8 cellular contexts compared by ENCODE assay signal in the genomic region with DNA sequence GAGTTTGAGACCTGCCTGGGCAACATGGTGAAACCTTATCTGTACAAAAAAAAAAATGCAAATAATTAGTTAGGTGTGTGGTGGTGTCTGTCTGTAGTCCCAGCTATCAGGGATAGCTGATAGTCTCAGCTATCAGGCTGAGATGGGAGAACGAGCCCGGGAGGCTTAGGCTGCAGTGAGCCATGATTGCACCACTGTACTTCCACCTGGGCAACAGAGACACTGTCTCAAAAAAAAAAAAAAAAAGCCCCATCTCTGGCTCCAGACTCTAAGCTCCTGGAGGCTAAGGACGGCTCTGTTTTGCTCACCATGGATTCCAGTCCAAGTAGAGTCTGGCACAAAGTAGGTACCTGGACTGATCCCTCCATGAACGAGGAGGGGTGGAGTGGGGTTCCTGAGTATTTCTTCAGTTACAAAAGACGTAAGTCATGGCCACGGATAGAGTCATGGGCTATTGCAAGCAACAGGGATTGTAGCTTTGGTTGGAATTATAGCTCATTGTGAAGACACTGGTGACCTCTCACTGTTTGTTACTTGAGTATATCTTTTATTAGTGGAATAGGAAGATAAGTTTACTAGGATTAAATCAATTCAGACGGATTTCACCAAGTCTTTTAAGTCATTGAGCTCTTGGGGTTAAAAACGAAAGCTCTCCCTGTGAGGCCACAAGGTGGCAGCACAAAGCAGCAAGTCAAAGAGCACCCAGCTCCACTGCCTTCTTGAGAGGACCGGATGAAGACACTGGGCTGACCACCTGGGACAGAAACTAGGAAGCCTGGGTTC. TPM values are rescaled to one million over a fixed set of nuclear protein-coding genes. Genes with fewer than 3 reads are reported as not detected.
DNase-seq lines count a peak whose midpoint lies in the region; ATAC-seq, FAIRE-seq and TF ChIP-seq lines count a peak whose summit lies in the region.

No MANE protein-coding gene starts in this region.

- H3K36me3 ChIP-seq in Panc1 (ENCODE audit: control insufficient read depth, insufficient read depth, low read length): no peaks in the 10 kb centered on the region

- peak; percentile 93 to 94 for ATAC-seq in A549
- peak; percentile 59 for ATAC-seq in GM18861 (IDR thresholded peaks at IDR 0.05; ENCODE audit: unreplicated experiment)
- ATAC-seq in Panc1: peak; percentile 85
- ATAC-seq in natural killer cell: peak; percentile 86 to 95 (median 93)

- DNase-seq in A549 (ENCODE audit: low read depth in 1 of 2, low spot score in 1 of 2) (peak; percentile 63 to 80), KG1 (lab: John Stamatoyannopoulos, UW) (peak; percentile 40), Panc1 (ENCODE audit: low read depth, low spot score) (peak; percentile 47), fibroblast of gingiva (ENCODE audit: low read depth) (peak; percentile 76), natural killer cell (peak; percentile 59)
- DNase-seq in activated T-cell treated with anti-CD3 and anti-CD28 coated beads, Interleukin-2, amount 50 U/mL, for 48 hours: peak; percentile 62 to 63
- DNase-seq in stimulated activated naive CD4-positive, alpha-beta T cell (lab: John Stamatoyannopoulos, UW): peak in 4 of 6 experiments; percentile 17 to 54 (median 28)

- TF ChIP-seq RAD21 in A549 (conservative IDR thresholded peaks at IDR 0.05 in 1 of 2, IDR thresholded peaks at IDR 0.05 in 1 of 2): peak; percentile 74 to 77

- intact Hi-C loops in Panc1 (cut with micrococcal nuclease; ENCODE audit: unreplicated experiment): loop anchor here (1.0 kb wide), 1 partner anchor 52 kb away; no protein-coding TSS in a partner anchor
- intact Hi-C loops in natural killer cell (cut with micrococcal nuclease): loop anchor here (1.0 to 10.0 kb wide), 3 partner anchors 52 to 1640 kb away; no protein-coding TSS in a partner anchor

- H3K27ac ChIP-seq in A549 (no peak overlapping the region), Panc1 (ENCODE audit: low read length) (no peak overlapping the region)

- no TSS peak for BruUV-seq in Panc1 (replicated peaks; lab: Mats Ljungman, UMichigan)

- POLR2A ChIA-PET in A549 (lab: Yijun Ruan, JAX) (interaction anchor here (0.6 kb wide), 1 partner anchor 52 kb away, joined by 3 read pairs; no protein-coding TSS in a partner anchor), Panc1 (lab: Charles Lee) (interaction anchor here (0.6 kb wide), 1 partner anchor 483 kb away, joined by 4 read pairs; no protein-coding TSS in a partner anchor)

- peak overlapping the region; percentile 27 for H3K4me2 ChIP-seq in A549

- no peak overlapping the region for H3K27ac Mint-ChIP-seq in natural killer cell

- in situ Hi-C loops in Panc1 (cut with HindIII; ENCODE audit: low pct_unique_long_range_greater_than_20kb, low sequenced_read_pairs): no loop called here

- H3K4me3 ChIP-seq in A549: no peak overlapping the region
- no peak overlapping the region for H3K4me3 ChIP-seq in Panc1 (ENCODE audit: low read depth in 2 of 2, low read length in 2 of 2)

- no peaks in the 10 kb centered on the region for H3K36me3 Mint-ChIP-seq in natural killer cell

- no peak for TF ChIP-seq POLR2A in A549 (IDR thresholded peaks at IDR 0.05; ENCODE audit: low read length)

- no peak for TF ChIP-seq EP300 in A549 (IDR thresholded peaks at IDR 0.05)

- no peak overlapping the region for H3K4me3 Mint-ChIP-seq in natural killer cell

- H3K27me3 ChIP-seq in Panc1 (ENCODE audit: control insufficient read depth, insufficient read depth, low read length): no peaks in the 10 kb centered on the region

- H3K9me3 Mint-ChIP-seq in natural killer cell: no peaks in the 10 kb centered on the region

- H3K4me1 ChIP-seq in A549 (peaks cover 7% of the 10 kb centered on the region), Panc1 (ENCODE audit: control insufficient read depth, insufficient read depth, low read length) (no peaks in the 10 kb centered on the region)

- no peak for FAIRE-seq in A549 (lab: Jason Lieb, UNC)

- TF ChIP-seq CTCF in A549 (IDR thresholded peaks at IDR 0.05): peak; percentile 74
- peak; percentile 89 for TF ChIP-seq CTCF in Panc1 (IDR thresholded peaks at IDR 0.05)
- TF ChIP-seq CTCF in natural killer cell (IDR thresholded peaks at IDR 0.05): peak; percentile 87

- 30% methylated on average over 9 of the region's 9 CpGs for WGBS in A549 (ENCODE audit: missing lambda C conversion rate)

- H3K27me3 Mint-ChIP-seq in natural killer cell (ENCODE audit: low read depth in 2 of 2): peaks cover 0 to 6% of the 10 kb centered on the region in 2 donors

- CTCF ChIA-PET in A549 (lab: Yijun Ruan, JAX) (interaction anchor here (0.6 to 16.6 kb wide), 26 partner anchors 8 to 847 kb away, joined by 3 to 451 read pairs (median 5); a partner anchor contains a TSS), Panc1 (lab: Charles Lee) (interaction anchor here (0.6 to 2.4 kb wide), 13 partner anchors 11 to 129 kb away, joined by 3 to 30 read pairs (median 4); no protein-coding TSS in a partner anchor)

- peaks cover 7 to 10% of the 10 kb centered on the region in 2 donors for H3K4me1 Mint-ChIP-seq in natural killer cell

- no peaks in the 10 kb centered on the region for H3K9me3 ChIP-seq in A549
- H3K9me3 ChIP-seq in Panc1 (ENCODE audit: control insufficient read depth, insufficient read depth, low read depth, low read length): no peaks in the 10 kb centered on the region

TF ChIP-seq in A549, 52 proteins besides CTCF, POLR2A, EP300 and RAD21:
- TF ChIP-seq, protein P1, sequence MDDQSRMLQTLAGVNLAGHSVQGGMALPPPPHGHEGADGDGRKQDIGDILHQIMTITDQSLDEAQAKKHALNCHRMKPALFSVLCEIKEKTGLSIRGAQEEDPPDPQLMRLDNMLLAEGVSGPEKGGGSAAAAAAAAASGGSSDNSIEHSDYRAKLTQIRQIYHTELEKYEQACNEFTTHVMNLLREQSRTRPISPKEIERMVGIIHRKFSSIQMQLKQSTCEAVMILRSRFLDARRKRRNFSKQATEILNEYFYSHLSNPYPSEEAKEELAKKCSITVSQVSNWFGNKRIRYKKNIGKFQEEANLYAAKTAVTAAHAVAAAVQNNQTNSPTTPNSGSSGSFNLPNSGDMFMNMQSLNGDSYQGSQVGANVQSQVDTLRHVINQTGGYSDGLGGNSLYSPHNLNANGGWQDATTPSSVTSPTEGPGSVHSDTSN (IDR thresholded peaks at IDR 0.05): no peak
- TF ChIP-seq FOSL2 (IDR thresholded peaks at IDR 0.05): no peak
- TF ChIP-seq FOSL2 (CRISPR knock-in tag; IDR thresholded peaks at IDR 0.05): no peak
- no peak for TF ChIP-seq HOXB5 (CRISPR knock-in tag; IDR thresholded peaks at IDR 0.05)
- no peak for TF ChIP-seq JUN (IDR thresholded peaks at IDR 0.05)
- no peak for TF ChIP-seq CBX2 (IDR thresholded peaks at IDR 0.05; ENCODE audit: borderline replicate concordance, low read depth)
- TF ChIP-seq SMC3 (IDR thresholded peaks at IDR 0.05): peak; percentile 79
- TF ChIP-seq, protein P2, sequence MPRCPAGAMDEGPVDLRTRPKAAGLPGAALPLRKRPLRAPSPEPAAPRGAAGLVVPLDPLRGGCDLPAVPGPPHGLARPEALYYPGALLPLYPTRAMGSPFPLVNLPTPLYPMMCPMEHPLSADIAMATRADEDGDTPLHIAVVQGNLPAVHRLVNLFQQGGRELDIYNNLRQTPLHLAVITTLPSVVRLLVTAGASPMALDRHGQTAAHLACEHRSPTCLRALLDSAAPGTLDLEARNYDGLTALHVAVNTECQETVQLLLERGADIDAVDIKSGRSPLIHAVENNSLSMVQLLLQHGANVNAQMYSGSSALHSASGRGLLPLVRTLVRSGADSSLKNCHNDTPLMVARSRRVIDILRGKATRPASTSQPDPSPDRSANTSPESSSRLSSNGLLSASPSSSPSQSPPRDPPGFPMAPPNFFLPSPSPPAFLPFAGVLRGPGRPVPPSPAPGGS (IDR thresholded peaks at IDR 0.05): no peak
- TF ChIP-seq, protein P3, sequence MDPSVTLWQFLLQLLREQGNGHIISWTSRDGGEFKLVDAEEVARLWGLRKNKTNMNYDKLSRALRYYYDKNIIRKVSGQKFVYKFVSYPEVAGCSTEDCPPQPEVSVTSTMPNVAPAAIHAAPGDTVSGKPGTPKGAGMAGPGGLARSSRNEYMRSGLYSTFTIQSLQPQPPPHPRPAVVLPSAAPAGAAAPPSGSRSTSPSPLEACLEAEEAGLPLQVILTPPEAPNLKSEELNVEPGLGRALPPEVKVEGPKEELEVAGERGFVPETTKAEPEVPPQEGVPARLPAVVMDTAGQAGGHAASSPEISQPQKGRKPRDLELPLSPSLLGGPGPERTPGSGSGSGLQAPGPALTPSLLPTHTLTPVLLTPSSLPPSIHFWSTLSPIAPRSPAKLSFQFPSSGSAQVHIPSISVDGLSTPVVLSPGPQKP (IDR thresholded peaks at IDR 0.05; ENCODE audit: low read depth, low read length): no peak
- TF ChIP-seq, protein P4, sequence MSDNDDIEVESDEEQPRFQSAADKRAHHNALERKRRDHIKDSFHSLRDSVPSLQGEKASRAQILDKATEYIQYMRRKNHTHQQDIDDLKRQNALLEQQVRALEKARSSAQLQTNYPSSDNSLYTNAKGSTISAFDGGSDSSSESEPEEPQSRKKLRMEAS (IDR thresholded peaks at IDR 0.05): no peak

RNA-seq across cellular contexts. Expression of a gene that starts 35.6 kb away (rescaled TPM):
- polyA plus RNA-seq in A549 (2011; rRNA removed): 0.06 and 0.15 TPM in 2 replicates
- 0.05 TPM in 2 replicates for polyA plus RNA-seq in A549 (2012; cell fraction: cytosol; rRNA removed)
- polyA plus RNA-seq in A549 (2012; cell fraction: nucleus; rRNA removed): 0.06 TPM in 1 of 2 replicates, not detected in the other
- polyA plus RNA-seq in A549 (2017; fragmentation: RNase III; extraction: RNeasy Plus Mini Kit Qiagen cat#74134 plus additional on column Dnase treatment): 0.10 to 0.12 TPM in 2 of 3 replicates, not detected in the other
- polyA minus RNA-seq in A549 (2011; rRNA and poly(A)+ RNA removed): not detected in 2 replicates
- total RNA-seq in Panc1 (2021; ENCODE audit: unreplicated experiment): not detected
- 0.21 TPM for polyA plus RNA-seq in Panc1 (2012; ENCODE audit: insufficient read length)
- not detected for total RNA-seq in natural killer cell

RNA-seq across cellular contexts. Expression of a gene that starts 53.9 kb away (rescaled TPM):
- polyA plus RNA-seq in A549 (2011; rRNA removed): not detected in 2 replicates
- polyA plus RNA-seq in A549 (2012; cell fraction: cytosol; rRNA removed): not detected in 2 replicates
- not detected in 2 replicates for polyA plus RNA-seq in A549 (2012; cell fraction: nucleus; rRNA removed)
- not detected in 3 replicates for polyA plus RNA-seq in A549 (2017; fragmentation: RNase III; extraction: RNeasy Plus Mini Kit Qiagen cat#74134 plus additional on column Dnase treatment)
- not detected in 2 replicates for polyA minus RNA-seq in A549 (2011; rRNA and poly(A)+ RNA removed)
- total RNA-seq in Panc1 (2021; ENCODE audit: unreplicated experiment): not detected
- not detected for polyA plus RNA-seq in Panc1 (2012; ENCODE audit: insufficient read length)
- not detected for total RNA-seq in natural killer cell

RNA-seq across cellular contexts. Expression of a gene that starts 57.8 kb away (rescaled TPM):
- polyA plus RNA-seq in A549 (2011; rRNA removed) (29.9 and 60.3 TPM in 2 replicates), A549 (2017; fragmentation: RNase III; extraction: RNeasy Plus Mini Kit Qiagen cat#74134 plus additional on column Dnase treatment) (20.4 to 33.3 TPM (median 30.2 TPM) in 3 replicates)
- polyA plus RNA-seq in A549 (2012; cell fraction: cytosol; rRNA removed): 18.5 and 20.6 TPM in 2 replicates
- 32.5 and 39.4 TPM in 2 replicates for polyA plus RNA-seq in A549 (2012; cell fraction: nucleus; rRNA removed)
- 126 and 134 TPM in 2 replicates for polyA minus RNA-seq in A549 (2011; rRNA and poly(A)+ RNA removed)
- total RNA-seq in Panc1 (2021; ENCODE audit: unreplicated experiment) (313 TPM), natural killer cell (10 to 100 TPM in 2 of 3 donors, 1 to 10 TPM in 1; 8.7 to 17.2 (median 10.4) TPM)
- polyA plus RNA-seq in Panc1 (2012; ENCODE audit: insufficient read length): 287 TPM

Comparison
In these comparisons a context has a peak if more than half of its experiments do, and no peak if none do; other contexts are left out.
1. RNA of a gene that starts 57.8 kb away (total RNA-seq): 313 TPM in Panc1 (single experiment); 8.7 to 17.2 TPM in natural killer cell; every median in the first group is over 10 times any median in the second.
2. Peak in every context shown above with its lines, with median percentiles within 50 percentile points of each other: ATAC-seq, DNase-seq and CTCF ChIP-seq.